Comparison of ENCODE assay signal across 8 cellular contexts in the genomic region with DNA sequence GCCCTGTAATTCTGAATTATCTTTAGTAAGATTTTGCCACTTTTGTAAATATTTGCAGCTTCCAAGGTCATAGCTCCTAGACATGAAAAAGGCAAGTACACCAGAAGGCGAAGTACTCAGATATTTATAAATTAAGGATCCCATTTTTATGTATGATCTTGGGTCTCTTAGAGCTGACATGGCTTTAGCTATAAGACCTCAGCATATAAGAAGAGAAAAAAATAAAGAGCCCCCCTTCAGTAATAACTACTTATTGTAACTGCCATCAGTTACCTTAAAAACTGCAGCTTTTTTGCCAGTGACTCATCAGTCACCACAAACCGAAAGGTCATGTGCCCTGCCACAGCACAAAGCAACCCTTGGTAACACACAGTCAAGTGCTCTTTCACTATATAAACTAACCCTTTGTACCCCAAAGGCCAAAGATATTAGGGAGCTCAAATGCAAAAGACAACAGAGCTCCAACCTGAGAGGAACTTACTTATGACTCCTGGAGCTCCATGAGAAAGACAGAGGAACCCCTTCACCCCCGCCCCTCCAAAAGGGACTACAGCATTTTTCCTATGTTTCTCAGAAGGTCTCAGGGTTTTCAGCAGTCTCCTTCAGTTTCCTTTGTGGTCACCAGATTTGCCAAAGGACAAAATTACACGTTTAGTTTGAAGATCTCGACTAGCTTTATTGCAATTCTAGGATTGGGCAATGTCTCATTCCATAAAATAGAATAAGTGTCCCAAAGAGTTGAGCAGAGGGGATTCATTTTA.
DNase-seq lines count a peak whose midpoint lies in the region; ATAC-seq and TF ChIP-seq lines count a peak whose summit lies in the region.

No MANE protein-coding gene starts in this region.

- TF ChIP-seq CTCF in PC-3 (conservative IDR thresholded peaks at IDR 0.05; ENCODE audit: low read depth, low read length) (no peak), retinal pigment epithelial cell (conservative IDR thresholded peaks at IDR 0.05; ENCODE audit: low read depth, low read length) (no peak)

- DNase-seq in PC-3 = peak; percentile 93
- peak; percentile 53 for DNase-seq in adipocyte (ENCODE audit: low read depth)
- DNase-seq in retinal pigment epithelial cell (ENCODE audit: low read depth) = peak; percentile 57
- no peak for DNase-seq in GM19238 (ENCODE audit: insufficient read length, low spot score)
- DNase-seq in middle frontal gyrus (ENCODE audit: extremely low spot score, low spot score) = no peak
- DNase-seq in effector CD4-positive, alpha-beta T cell = no peak

- intact Hi-C loops in PC-3 (cut with micrococcal nuclease) = loop anchor here (1.0 to 10.0 kb wide), 3 partner anchors 74 to 347 kb away; no protein-coding TSS in a partner anchor

- H3K4me2 ChIP-seq in PC-3 (ENCODE audit: low read length) = peak overlapping the region; percentile 65

- H3K4me3 ChIP-seq in PC-3 (ENCODE audit: low read length) = peak overlapping the region; percentile 27; the same call in 1 of the 2 replicates
- no peak overlapping the region for H3K4me3 ChIP-seq in adipocyte (ENCODE audit: low read length)
- no peak overlapping the region for H3K4me3 ChIP-seq in retinal pigment epithelial cell (ENCODE audit: low read length)

- H4K20me1 ChIP-seq in PC-3 (ENCODE audit: low read length) = no peaks in the 10 kb centered on the region

- CTCF ChIA-PET in PC-3 (lab: Charles Lee) = no interaction called here

- H3K9ac ChIP-seq in PC-3 (ENCODE audit: low read length) (peak overlapping the region; percentile 18; the same call in 1 of the 2 replicates), adipocyte (ENCODE audit: low read length) (peak overlapping the region; percentile 61)

- H3K27me3 ChIP-seq in PC-3 (ENCODE audit: low read length) (no peaks in the 10 kb centered on the region), adipocyte (replicated peaks; ENCODE audit: control insufficient read depth, insufficient read depth, low read length) (no peaks in the 10 kb centered on the region)

- peaks cover 65% of the 10 kb centered on the region for H3K4me1 ChIP-seq in PC-3 (ENCODE audit: insufficient read depth, low read length)
- H3K4me1 ChIP-seq in adipocyte (ENCODE audit: control insufficient read depth, insufficient read depth, low read length) = peaks cover 29% of the 10 kb centered on the region

- no TSS peak for BruUV-seq in PC-3 (replicated peaks; lab: Mats Ljungman, UMichigan)

- H3K36me3 ChIP-seq in PC-3 (ENCODE audit: low read depth, low read length) = no peaks in the 10 kb centered on the region
- no peaks in the 10 kb centered on the region for H3K36me3 ChIP-seq in adipocyte (ENCODE audit: control insufficient read depth, insufficient read depth, low read length, severe bottlenecking)

- ATAC-seq in GM18907 (IDR thresholded peaks at IDR 0.05; ENCODE audit: unreplicated experiment) (peak; percentile 94), HG02973 (IDR thresholded peaks at IDR 0.05; ENCODE audit: unreplicated experiment) (peak; percentile 89), PC-3 (peak; percentile 50)

- no peaks in the 10 kb centered on the region for H3K79me2 ChIP-seq in PC-3 (ENCODE audit: low read length)

- H3F3A ChIP-seq in PC-3 (ENCODE audit: low read length, unreplicated experiment) = peaks cover 3% of the 10 kb centered on the region

- H3K9me2 ChIP-seq in PC-3 (replicated peaks; ENCODE audit: low read length) = no peaks in the 10 kb centered on the region

- no peaks in the 10 kb centered on the region for H3K9me3 ChIP-seq in PC-3 (ENCODE audit: low read length)
- no peaks in the 10 kb centered on the region for H3K9me3 ChIP-seq in adipocyte (ENCODE audit: control insufficient read depth, low read length)

- H3K27ac ChIP-seq in PC-3 (ENCODE audit: low read length) = peak overlapping the region; percentile 74

- POLR2A ChIA-PET in PC-3 (lab: Charles Lee; ENCODE audit: unreplicated experiment) = interaction anchor here (0.6 kb wide), 3 partner anchors 75 to 243 kb away, joined by 3 to 5 read pairs (median 4); no protein-coding TSS in a partner anchor

- peak overlapping the region; percentile 43 for H2AFZ ChIP-seq in PC-3 (ENCODE audit: low read length)

Comparison
In these comparisons a context has a peak if more than half of its experiments do, and no peak if none do; other contexts are left out.
1. DNase-seq: peak in PC-3 (single experiment), adipocyte (single experiment) and retinal pigment epithelial cell (single experiment); none in GM19238 (single experiment), middle frontal gyrus (single experiment) and effector CD4-positive, alpha-beta T cell (single experiment).
2. Peak in every context shown above with its lines, with median percentiles within 50 percentile points of each other: ATAC-seq.